Comparison of ENCODE assay signal across 9 cellular contexts in the genomic region with DNA sequence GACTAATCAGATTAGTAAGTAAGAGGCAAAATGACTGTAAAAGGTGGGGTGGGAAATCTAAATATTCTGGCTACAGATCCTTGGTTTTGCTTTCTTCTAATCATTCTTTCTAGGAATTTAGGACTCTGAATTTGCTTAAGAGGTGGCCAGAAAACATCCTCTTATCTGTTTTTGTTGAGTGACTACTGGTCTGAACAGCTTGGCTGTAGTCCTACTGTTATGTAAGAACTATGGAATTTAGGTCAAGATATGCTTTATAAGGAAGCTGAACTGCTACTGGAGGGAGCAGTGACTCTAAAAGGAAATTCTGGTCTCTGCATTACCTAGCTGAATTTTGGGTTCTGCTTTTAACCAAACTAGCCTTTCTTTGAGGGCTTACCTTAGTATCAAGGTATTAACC. TPM values are rescaled to one million over a fixed set of nuclear protein-coding genes. Genes with fewer than 3 reads are reported as not detected.
DNase-seq lines count a peak whose midpoint lies in the region; ATAC-seq, FAIRE-seq and TF ChIP-seq lines count a peak whose summit lies in the region.
"Had no signal": no experiment of that assay in that cellular context is flagged by ENCODE, and none has a peak within 500 bp of the region (broad histone marks: within the 10 kb centered on the region; RNA-seq: fewer than 3 reads in every experiment).

No MANE protein-coding gene starts in this region.

- FAIRE-seq in urothelium cell line (lab: Jason Lieb, UNC), result no peak

- TF ChIP-seq CTCF in choroid plexus epithelial cell (conservative IDR thresholded peaks at IDR 0.05; ENCODE audit: low read depth, low read length), result no peak

- peaks cover 34% of the 10 kb centered on the region for H3K36me3 Mint-ChIP-seq in memory B cell

- no peak overlapping the region for H3K4me3 ChIP-seq in choroid plexus epithelial cell (ENCODE audit: low read depth, low read length)

- no peaks in the 10 kb centered on the region for H3K4me1 Mint-ChIP-seq in memory B cell
- H3K4me1 Mint-ChIP-seq: stimulated activated naive CD8-positive, alpha-beta T cell treated with anti-CD3 and anti-CD28 coated beads, Interleukin-15, amount 100 ng/mL, for 72 hours had no signal

- ATAC-seq in Right ventricle myocardium superior (ENCODE audit: poor library complexity), result peak; percentile 92
- ATAC-seq in memory B cell (ENCODE audit: low read depth), result no peak
- ATAC-seq: stimulated activated naive CD8-positive, alpha-beta T cell treated with anti-CD3 and anti-CD28 coated beads, Interleukin-15, amount 100 ng/mL, for 72 hours had no signal

- CTCF ChIA-PET in HEK293T (lab: Yijun Ruan, JAX), result no interaction called here

- DNase-seq in Right ventricle myocardium superior, result no peak
- DNase-seq in cardiac septum (ENCODE audit: low spot score), result no peak
- DNase-seq in choroid plexus epithelial cell (ENCODE audit: low read depth), result peak; percentile 90
- no peak for DNase-seq in memory B cell (ENCODE audit: low spot score in 2 of 2)
- DNase-seq in urothelium cell line (ENCODE audit: low spot score), result peak; percentile 42
- DNase-seq in NCI-H748 treated with DMSO at 0.1 percent for 48 hours (lab: John Stamatoyannopoulos, UW), result no peak
- DNase-seq in stimulated activated naive CD4-positive, alpha-beta T cell treated with Interleukin-2 at 50 U/mL for 16 hours (lab: John Stamatoyannopoulos, UW), result no peak
- DNase-seq in HEK293T (ENCODE audit: extremely low spot score), result no peak
- DNase-seq: stimulated activated naive CD8-positive, alpha-beta T cell treated with anti-CD3 and anti-CD28 coated beads, Interleukin-15, amount 100 ng/mL, for 72 hours had no signal

- H3K4me3 Mint-ChIP-seq in memory B cell, result no peak overlapping the region
- H3K4me3 Mint-ChIP-seq: stimulated activated naive CD8-positive, alpha-beta T cell treated with anti-CD3 and anti-CD28 coated beads, Interleukin-15, amount 100 ng/mL, for 72 hours had no signal

- peak overlapping the region; percentile 42 for H3K27ac Mint-ChIP-seq in memory B cell

- POLR2A ChIA-PET in HEK293T (lab: Yijun Ruan, JAX), result no interaction called here

- H3K27me3 Mint-ChIP-seq in memory B cell, result no peaks in the 10 kb centered on the region
- H3K27me3 Mint-ChIP-seq: stimulated activated naive CD8-positive, alpha-beta T cell treated with anti-CD3 and anti-CD28 coated beads, Interleukin-15, amount 100 ng/mL, for 72 hours had no signal

- no peaks in the 10 kb centered on the region for H3K9me3 Mint-ChIP-seq in memory B cell
- H3K9me3 Mint-ChIP-seq: stimulated activated naive CD8-positive, alpha-beta T cell treated with anti-CD3 and anti-CD28 coated beads, Interleukin-15, amount 100 ng/mL, for 72 hours had no signal

- intact Hi-C loops in Right ventricle myocardium superior (cut with DNase I), result no loop called here
- intact Hi-C loops in cardiac septum (cut with DNase I), result no loop called here

TF ChIP-seq in HEK293T, 16 proteins besides CTCF, POLR2A, EP300 and RAD21:
- TF ChIP-seq L3MBTL2 (conservative IDR thresholded peaks at IDR 0.05) (no peak), FOXM1 (IDR thresholded peaks at IDR 0.05; ENCODE audit: borderline replicate concordance) (no peak), FOXK2 (IDR thresholded peaks at IDR 0.05) (no peak), LEF1 (IDR thresholded peaks at IDR 0.05; ENCODE audit: borderline replicate concordance) (no peak), FOXA1 (IDR thresholded peaks at IDR 0.05) (no peak)

RNA-seq across cellular contexts. Expression of a gene that starts 33.5 kb away (rescaled TPM):
- total RNA-seq in Right ventricle myocardium superior (0.22 TPM), cardiac septum (0.32 TPM)

Comparison
In these comparisons a context has a peak if more than half of its experiments do, and no peak if none do; other contexts are left out.
1. DNase-seq: peak in choroid plexus epithelial cell (single experiment) and urothelium cell line (single experiment); none in Right ventricle myocardium superior (single experiment), cardiac septum (single experiment), memory B cell (0 of 2), NCI-H748 treated with DMSO at 0.1 percent for 48 hours (single experiment), stimulated activated naive CD4-positive, alpha-beta T cell treated with Interleukin-2 at 50 U/mL for 16 hours (single experiment) and HEK293T (single experiment).